In the genomic region with DNA sequence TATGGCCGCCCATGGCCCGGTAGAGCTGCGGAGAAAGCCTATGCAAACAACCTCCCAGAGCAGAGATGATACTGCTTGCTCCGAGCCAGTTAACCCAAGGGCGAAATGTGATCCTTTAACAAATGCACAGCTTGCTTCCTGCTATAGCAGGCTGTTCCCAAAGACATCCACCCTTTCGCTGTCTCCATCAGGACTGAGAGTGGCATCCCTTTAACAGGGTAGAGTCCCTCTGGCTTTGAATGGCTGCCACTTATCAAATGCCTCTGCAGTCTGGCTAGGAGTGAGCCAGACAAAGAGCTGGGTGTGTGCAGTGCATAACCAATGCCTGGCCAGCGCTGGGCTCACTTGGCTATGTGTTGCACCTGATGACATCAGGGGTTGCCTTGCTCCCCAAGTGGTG, we compare ENCODE assay signal across 14 cellular contexts.
DNase-seq lines count a peak whose midpoint lies in the region; ATAC-seq and TF ChIP-seq lines count a peak whose summit lies in the region.
"Had no signal": no experiment of that assay in that cellular context is flagged by ENCODE, and none has a peak within 500 bp of the region (broad histone marks: within the 10 kb centered on the region; RNA-seq: fewer than 3 reads in every experiment).

No MANE protein-coding gene starts in this region.

- POLR2A ChIA-PET in A673 (lab: Charles Lee; ENCODE audit: low non-redundant PET): no interaction called here

- no peak for TF ChIP-seq CTCF in A673 (conservative IDR thresholded peaks at IDR 0.05; ENCODE audit: low read depth, low read length)

- intact Hi-C loops in Right ventricle myocardium superior (cut with DNase I) (no loop called here), right cardiac atrium (cut with DNase I) (no loop called here), A673 (cut with micrococcal nuclease; ENCODE audit: unreplicated experiment) (no loop called here)

- H3K4me1 ChIP-seq in right cardiac atrium (ENCODE audit: control insufficient read depth, insufficient read depth, low read length) (no peaks in the 10 kb centered on the region), thymus (ENCODE audit: control insufficient read depth, insufficient read depth, low read length) (no peaks in the 10 kb centered on the region), A673 (ENCODE audit: insufficient read depth, low read length, poor library complexity, severe bottlenecking) (no peaks in the 10 kb centered on the region)
- H3K4me1 ChIP-seq: uterus had no signal

- H3K4me3 ChIP-seq in right cardiac atrium (ENCODE audit: low read length): no peak overlapping the region
- H3K4me3 ChIP-seq in thymus (ENCODE audit: low read length): no peak overlapping the region
- H3K4me3 ChIP-seq in A673 (ENCODE audit: low read depth, low read length, poor library complexity, severe bottlenecking): no peak overlapping the region
- H3K4me3 ChIP-seq: left lung, SJSA1, smooth muscle cell, uterus had no signal

- H3K9me3 ChIP-seq in right cardiac atrium (ENCODE audit: control insufficient read depth, low read length): no peaks in the 10 kb centered on the region
- no peaks in the 10 kb centered on the region for H3K9me3 ChIP-seq in thymus (ENCODE audit: control insufficient read depth)
- no peaks in the 10 kb centered on the region for H3K9me3 ChIP-seq in A673 (ENCODE audit: low read depth, low read length, poor library complexity, severe bottlenecking)
- H3K9me3 ChIP-seq: left lung, SJSA1, uterus had no signal

- no TSS peak for BruUV-seq in A673 (replicated peaks; lab: Mats Ljungman, UMichigan)

- CTCF ChIA-PET in A673 (lab: Charles Lee): interaction anchor here (0.5 to 0.6 kb wide), 2 partner anchors 12 to 15 kb away, joined by 4 read pairs; no protein-coding TSS in a partner anchor

- H3K27ac ChIP-seq in right cardiac atrium (ENCODE audit: low read length) (no peak overlapping the region), thymus (ENCODE audit: low read depth) (peak overlapping the region; percentile 47), A673 (ENCODE audit: low read depth, low read length, poor library complexity, severe bottlenecking) (no peak overlapping the region)
- H3K27ac ChIP-seq: SJSA1, uterus had no signal

- peak; percentile 61 for ATAC-seq in Right ventricle myocardium superior (ENCODE audit: poor library complexity)
- ATAC-seq in right cardiac atrium: no peak
- no peak for ATAC-seq in GM21576 (IDR thresholded peaks at IDR 0.05; ENCODE audit: unreplicated experiment)

- DNase-seq in Right ventricle myocardium superior (no peak), right cardiac atrium (no peak), NCI-H524 treated with DMSO at 0.1 percent for 48 hours (lab: John Stamatoyannopoulos, UW) (peak; percentile 90), globus pallidus (ENCODE audit: low spot score) (peak; percentile 60), A673 (ENCODE audit: low spot score) (no peak)
- no peak for DNase-seq in effector CD4-positive, alpha-beta T cell
- DNase-seq: foreskin melanocyte, NCI-H2227 treated with DMSO at 0.1 percent for 48 hours, uterus had no signal

- 67% methylated on average over 7 of the region's 7 CpGs for WGBS in right cardiac atrium
- WGBS in thymus: 91% methylated on average over 7 of the region's 7 CpGs

- H3K27me3 ChIP-seq in right cardiac atrium (ENCODE audit: control insufficient read depth, insufficient read depth) (no peaks in the 10 kb centered on the region), thymus (ENCODE audit: control insufficient read depth, insufficient read depth) (no peaks in the 10 kb centered on the region), A673 (replicated peaks; ENCODE audit: insufficient read depth, low read depth, low read length, poor library complexity) (no peaks in the 10 kb centered on the region)
- H3K27me3 ChIP-seq: left lung, SJSA1, uterus had no signal

- H3K36me3 ChIP-seq in thymus (ENCODE audit: control insufficient read depth, insufficient read depth) (no peaks in the 10 kb centered on the region), A673 (ENCODE audit: insufficient read depth, low read length, poor library complexity, severe bottlenecking) (no peaks in the 10 kb centered on the region)
- H3K36me3 ChIP-seq: left lung, SJSA1, uterus had no signal

Comparison
In these comparisons a context has a peak if more than half of its experiments do, and no peak if none do; other contexts are left out.
1. DNase-seq: peak in NCI-H524 treated with DMSO at 0.1 percent for 48 hours (single experiment) and globus pallidus (single experiment); none in Right ventricle myocardium superior (single experiment), right cardiac atrium (0 of 3), A673 (single experiment) and effector CD4-positive, alpha-beta T cell (single experiment).